8 cellular contexts compared by ENCODE assay signal in the genomic region with DNA sequence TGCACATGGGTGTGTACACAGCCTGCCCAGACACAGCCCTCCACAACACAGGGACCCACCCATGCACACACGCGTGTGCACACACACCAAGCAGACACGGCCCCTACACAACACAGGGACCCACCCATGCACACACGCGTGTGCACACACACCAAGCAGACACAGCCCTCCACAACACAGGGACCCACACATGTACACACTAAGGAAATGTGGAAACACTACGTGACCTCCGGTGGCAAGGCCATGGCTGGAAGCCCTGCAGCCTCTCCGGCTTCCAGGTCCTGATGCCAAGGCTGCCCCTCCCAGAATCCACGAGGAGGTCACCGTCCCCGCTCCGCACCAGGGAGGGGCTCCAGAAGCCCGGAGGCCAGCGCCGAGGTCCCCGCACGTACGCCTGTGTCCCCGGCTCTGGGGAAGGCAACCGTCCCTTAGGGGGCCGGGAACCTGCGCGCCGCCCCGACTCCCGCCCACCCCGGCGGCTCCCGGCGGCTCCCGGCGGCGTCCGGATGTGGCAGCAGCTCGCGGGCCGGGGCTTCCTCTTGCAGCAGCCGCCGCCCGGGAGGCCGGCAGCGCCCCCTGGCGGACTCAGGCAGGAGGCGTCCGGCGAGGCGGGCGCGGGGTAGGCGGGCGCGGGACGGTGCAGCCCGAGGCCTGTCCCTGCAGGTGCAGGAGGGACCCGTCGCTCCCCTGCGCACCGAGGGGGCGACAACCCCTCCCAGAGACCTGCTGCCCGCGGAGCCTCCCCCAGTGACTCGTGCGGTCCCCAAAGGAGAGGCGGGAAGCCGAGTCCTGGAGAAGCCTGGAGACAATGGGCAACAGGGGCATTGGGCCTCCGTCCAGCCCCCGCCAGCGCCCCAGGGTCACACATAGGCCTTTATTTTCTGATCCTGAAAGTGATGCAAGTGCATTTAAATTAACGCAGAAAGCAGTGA. TPM values are rescaled to one million over a fixed set of nuclear protein-coding genes. Genes with fewer than 3 reads are reported as not detected.
DNase-seq lines count a peak whose midpoint lies in the region; ATAC-seq and TF ChIP-seq lines count a peak whose summit lies in the region.

No MANE protein-coding gene starts in this region.

- H3K27me3 Mint-ChIP-seq in CD14-positive monocyte (ENCODE audit: low read depth in 3 of 3) = peaks cover 4 to 12% (median 5%) of the 10 kb centered on the region in 3 donors
- peaks cover 10% of the 10 kb centered on the region for H3K27me3 Mint-ChIP-seq in activated CD8-positive, alpha-beta T cell treated with anti-CD3 and anti-CD28 coated beads, Interleukin-2, amount 10 ng/mL, durations not matched to agents 7 days and 5 days (ENCODE audit: low read depth)

- no peak overlapping the region for H4K5ac ChIP-seq in mesendoderm (ENCODE audit: low read length)

- peak overlapping the region in 1 of 7 donors; percentile 66 for H3K27ac Mint-ChIP-seq in CD14-positive monocyte
- peak overlapping the region; percentile 83 for H3K27ac Mint-ChIP-seq in activated CD8-positive, alpha-beta T cell treated with anti-CD3 and anti-CD28 coated beads, Interleukin-2, amount 10 ng/mL, durations not matched to agents 7 days and 5 days

- WGBS in mesendoderm (ENCODE audit: extremely low coverage, insufficient coverage, low lambda C conversion rate) = no CpG with 5 or more reads among the region's 69 CpGs

- H2BK15ac ChIP-seq in mesendoderm (replicated peaks; ENCODE audit: low read depth) = no peak overlapping the region

- H3K36me3 Mint-ChIP-seq in CD14-positive monocyte = no peaks in the 10 kb centered on the region
- peaks cover 2% of the 10 kb centered on the region for H3K36me3 Mint-ChIP-seq in activated CD8-positive, alpha-beta T cell treated with anti-CD3 and anti-CD28 coated beads, Interleukin-2, amount 10 ng/mL, durations not matched to agents 7 days and 5 days (ENCODE audit: low read depth)

- peak overlapping the region; percentile 59 for H2AK5ac ChIP-seq in mesendoderm (ENCODE audit: low read length)

- CTCF ChIA-PET in activated CD8-positive, alpha-beta T cell treated with anti-CD3 and anti-CD28 coated beads, Interleukin-2, amount 10 ng/mL, durations not matched to agents 7 days and 5 days (lab: Charles Lee) = interaction anchor here (0.6 to 1.8 kb wide), 12 partner anchors 17 to 928 kb away, joined by 3 to 6 read pairs (median 3); a partner anchor contains a TSS

- POLR2A ChIA-PET in activated CD8-positive, alpha-beta T cell treated with anti-CD3 and anti-CD28 coated beads, Interleukin-2, amount 10 ng/mL, durations not matched to agents 7 days and 5 days (lab: Charles Lee) = no interaction called here

- DNase-seq in CD14-positive monocyte (ENCODE audit: low spot score) (peak; percentile 73), GM19240 (ENCODE audit: insufficient read length, low spot score) (peak; percentile 76), NCI-H748 treated with DMSO at 0.1 percent for 48 hours (lab: John Stamatoyannopoulos, UW) (peak; percentile 61), mesendoderm (peak; percentile 88)
- peak; percentile 89 for DNase-seq in activated CD8-positive, alpha-beta T cell treated with anti-CD3 and anti-CD28 coated beads, Interleukin-2, amount 10 ng/mL, durations not matched to agents 7 days and 5 days
- peak; percentile 63 to 71 (median 66) for DNase-seq in effector memory CD4-positive, alpha-beta T cell
- peak; percentile 56 for DNase-seq in stimulated activated CD8-positive, alpha-beta memory T cell treated with anti-CD3 and anti-CD28 coated beads, Interleukin-15, amount 100 ng/mL, for 1 hour (ENCODE audit: low read depth)

- peak overlapping the region; percentile 68 for H3K4me3 ChIP-seq in effector memory CD4-positive, alpha-beta T cell (ENCODE audit: insufficient read depth, low read depth, low read length, poor library complexity, severe bottlenecking)
- peak overlapping the region; percentile 39 for H3K4me3 ChIP-seq in mesendoderm (ENCODE audit: low read length)

- H3K9me3 ChIP-seq in effector memory CD4-positive, alpha-beta T cell (ENCODE audit: control insufficient read depth, low read length) = no peaks in the 10 kb centered on the region

- ATAC-seq in HG03432 (IDR thresholded peaks at IDR 0.05; ENCODE audit: unreplicated experiment) = peak; percentile 96
- ATAC-seq in activated CD8-positive, alpha-beta T cell treated with anti-CD3 and anti-CD28 coated beads, Interleukin-2, amount 10 ng/mL, durations not matched to agents 7 days and 5 days = peak; percentile 98

- no peak overlapping the region for H2BK120ac ChIP-seq in mesendoderm (ENCODE audit: low read depth, low read length)

- H3K23ac ChIP-seq in mesendoderm (ENCODE audit: low read length) = peak overlapping the region; percentile 66

- intact Hi-C loops in CD14-positive monocyte (cut with micrococcal nuclease) = loop anchor here in 1 of 2 donors (1.0 kb wide), 1 partner anchor 452 kb away; no protein-coding TSS in a partner anchor

- H3K4ac ChIP-seq in mesendoderm (ENCODE audit: low read depth, low read length) = no peak overlapping the region

- H3K56ac ChIP-seq in mesendoderm (ENCODE audit: low read length) = peak overlapping the region; percentile 89

- H3K4me2 ChIP-seq in mesendoderm (ENCODE audit: low read length) = peak overlapping the region; percentile 12

- peak overlapping the region; percentile 69 to 90 for H3K4me3 Mint-ChIP-seq in CD14-positive monocyte
- peak overlapping the region; percentile 84 for H3K4me3 Mint-ChIP-seq in activated CD8-positive, alpha-beta T cell treated with anti-CD3 and anti-CD28 coated beads, Interleukin-2, amount 10 ng/mL, durations not matched to agents 7 days and 5 days

- no peak overlapping the region for H3K27ac ChIP-seq in effector memory CD4-positive, alpha-beta T cell (ENCODE audit: insufficient read depth, low read length, poor library complexity, severe bottlenecking)
- no peak overlapping the region for H3K27ac ChIP-seq in mesendoderm (ENCODE audit: low read depth, low read length)

- H2BK5ac ChIP-seq in mesendoderm (ENCODE audit: low read length) = no peak overlapping the region

- H4K8ac ChIP-seq in mesendoderm (ENCODE audit: low read depth, low read length) = no peak overlapping the region

- TF ChIP-seq CTCF in CD14-positive monocyte (IDR thresholded peaks at IDR 0.05) = peak; percentile 91

- peaks cover 9% of the 10 kb centered on the region for H3K4me1 ChIP-seq in effector memory CD4-positive, alpha-beta T cell (ENCODE audit: control insufficient read depth, insufficient read depth, low read length, poor library complexity, severe bottlenecking)
- H3K4me1 ChIP-seq in mesendoderm (ENCODE audit: control insufficient read depth, low read depth, low read length) = peaks cover 3% of the 10 kb centered on the region

- H3K27me3 ChIP-seq in effector memory CD4-positive, alpha-beta T cell (replicated peaks; ENCODE audit: control insufficient read depth, insufficient read depth, low read length, poor library complexity, severe bottlenecking) = no peaks in the 10 kb centered on the region
- no peaks in the 10 kb centered on the region for H3K27me3 ChIP-seq in mesendoderm (ENCODE audit: insufficient read depth, low read length, poor library complexity)

- no peaks in the 10 kb centered on the region for H3K79me1 ChIP-seq in mesendoderm (ENCODE audit: low read length)

- H3K79me2 ChIP-seq in mesendoderm (ENCODE audit: control insufficient read depth, insufficient read depth, low read length) = no peaks in the 10 kb centered on the region

- peak overlapping the region; percentile 68 for H3K9ac ChIP-seq in mesendoderm (ENCODE audit: low read length)

- no peak overlapping the region for H3K18ac ChIP-seq in mesendoderm (ENCODE audit: low read length)

- peaks cover 5% of the 10 kb centered on the region for H3K4me1 Mint-ChIP-seq in CD14-positive monocyte
- H3K4me1 Mint-ChIP-seq in activated CD8-positive, alpha-beta T cell treated with anti-CD3 and anti-CD28 coated beads, Interleukin-2, amount 10 ng/mL, durations not matched to agents 7 days and 5 days (ENCODE audit: low read depth) = peaks cover 6% of the 10 kb centered on the region

- no peaks in the 10 kb centered on the region for H3K36me3 ChIP-seq in effector memory CD4-positive, alpha-beta T cell (ENCODE audit: control insufficient read depth, insufficient read depth, low read length)
- H3K36me3 ChIP-seq in mesendoderm (ENCODE audit: control insufficient read depth, insufficient read depth, low read length) = no peaks in the 10 kb centered on the region

- peaks cover 0 to 10% (median 8%) of the 10 kb centered on the region in 7 donors for H3K9me3 Mint-ChIP-seq in CD14-positive monocyte
- peaks cover 3% of the 10 kb centered on the region for H3K9me3 Mint-ChIP-seq in activated CD8-positive, alpha-beta T cell treated with anti-CD3 and anti-CD28 coated beads, Interleukin-2, amount 10 ng/mL, durations not matched to agents 7 days and 5 days (ENCODE audit: insufficient read depth)

RNA-seq across cellular contexts. Expression of a gene that starts 29.9 kb away (rescaled TPM):
- polyA plus RNA-seq in CD14-positive monocyte = not detected
- total RNA-seq in activated CD8-positive, alpha-beta T cell treated with anti-CD3 and anti-CD28 coated beads, Interleukin-2, amount 10 ng/mL, durations not matched to agents 7 days and 5 days = not detected
- 13.4 TPM for polyA plus RNA-seq in mesendoderm (2013, experiment 1 of 2)
- polyA plus RNA-seq in mesendoderm (2013, experiment 2 of 2) = 13.8 TPM

RNA-seq across cellular contexts. Expression of a gene that starts 59.5 kb away (rescaled TPM):
- under 1 TPM; 0.15 to 0.27 TPM for polyA plus RNA-seq in CD14-positive monocyte
- total RNA-seq in activated CD8-positive, alpha-beta T cell treated with anti-CD3 and anti-CD28 coated beads, Interleukin-2, amount 10 ng/mL, durations not matched to agents 7 days and 5 days = under 1 TPM; 0.73 to 0.87 TPM
- 0.93 TPM for polyA plus RNA-seq in mesendoderm (2013, experiment 1 of 2)
- 1.2 TPM for polyA plus RNA-seq in mesendoderm (2013, experiment 2 of 2)
